In the genomic region with DNA sequence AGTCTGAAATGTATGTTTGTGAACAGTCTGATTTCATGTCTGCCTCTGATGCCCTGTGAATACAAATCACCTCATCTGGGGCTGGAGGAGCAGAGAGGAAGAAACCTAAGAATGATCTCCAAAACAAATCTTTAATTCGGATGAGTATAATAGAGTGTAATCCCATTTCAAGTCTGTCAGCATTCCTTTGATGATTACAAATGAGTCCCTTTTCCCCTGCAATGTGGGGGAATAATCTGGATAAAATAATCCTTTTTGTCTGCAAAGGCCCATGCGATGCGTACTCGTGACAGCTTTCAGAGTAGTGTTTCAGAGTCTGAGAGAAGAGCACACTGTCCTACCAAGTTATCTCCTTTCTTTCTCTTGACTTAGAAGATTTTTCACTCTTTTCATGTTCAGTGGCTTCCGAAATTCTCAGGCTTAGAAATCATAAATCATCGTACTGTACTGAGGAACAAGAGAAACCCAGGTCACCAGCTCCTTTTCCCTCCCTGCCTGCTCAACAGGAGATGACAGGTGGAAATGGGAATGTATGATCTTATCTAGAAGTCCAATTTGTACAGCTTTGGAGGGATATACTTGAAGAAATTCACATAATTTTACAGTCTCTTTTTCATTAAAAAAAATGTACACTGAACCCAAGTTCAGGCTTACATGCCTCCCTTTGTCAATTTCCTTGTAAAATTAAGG, we compare ENCODE assay signal across 1 cellular context.
TF ChIP-seq lines count a peak whose summit lies in the region.

No MANE protein-coding gene starts in this region.

TF ChIP-seq in A549, 52 proteins besides CTCF, POLR2A, EP300 and RAD21:
- TF ChIP-seq FOXS1 (CRISPR knock-in tag; IDR thresholded peaks at IDR 0.05) (no peak), E2F6 (IDR thresholded peaks at IDR 0.05; ENCODE audit: borderline replicate concordance, low read depth) (no peak), EHMT2 (IDR thresholded peaks at IDR 0.05; ENCODE audit: low read depth) (no peak), CHD2 (IDR thresholded peaks at IDR 0.05; ENCODE audit: low read length, partially characterized antibody) (no peak), CEBPB (IDR thresholded peaks at IDR 0.05) (no peak), MAX (IDR thresholded peaks at IDR 0.05) (no peak), ZNF302 (CRISPR knock-in tag; IDR thresholded peaks at IDR 0.05) (no peak), HOXA7 (CRISPR knock-in tag; IDR thresholded peaks at IDR 0.05) (no peak), SMC3 (IDR thresholded peaks at IDR 0.05) (no peak)
- TF ChIP-seq, protein P1, sequence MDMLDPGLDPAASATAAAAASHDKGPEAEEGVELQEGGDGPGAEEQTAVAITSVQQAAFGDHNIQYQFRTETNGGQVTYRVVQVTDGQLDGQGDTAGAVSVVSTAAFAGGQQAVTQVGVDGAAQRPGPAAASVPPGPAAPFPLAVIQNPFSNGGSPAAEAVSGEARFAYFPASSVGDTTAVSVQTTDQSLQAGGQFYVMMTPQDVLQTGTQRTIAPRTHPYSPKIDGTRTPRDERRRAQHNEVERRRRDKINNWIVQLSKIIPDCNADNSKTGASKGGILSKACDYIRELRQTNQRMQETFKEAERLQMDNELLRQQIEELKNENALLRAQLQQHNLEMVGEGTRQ (IDR thresholded peaks at IDR 0.05): no peak
